19 cellular contexts compared by ENCODE assay signal in the genomic region with DNA sequence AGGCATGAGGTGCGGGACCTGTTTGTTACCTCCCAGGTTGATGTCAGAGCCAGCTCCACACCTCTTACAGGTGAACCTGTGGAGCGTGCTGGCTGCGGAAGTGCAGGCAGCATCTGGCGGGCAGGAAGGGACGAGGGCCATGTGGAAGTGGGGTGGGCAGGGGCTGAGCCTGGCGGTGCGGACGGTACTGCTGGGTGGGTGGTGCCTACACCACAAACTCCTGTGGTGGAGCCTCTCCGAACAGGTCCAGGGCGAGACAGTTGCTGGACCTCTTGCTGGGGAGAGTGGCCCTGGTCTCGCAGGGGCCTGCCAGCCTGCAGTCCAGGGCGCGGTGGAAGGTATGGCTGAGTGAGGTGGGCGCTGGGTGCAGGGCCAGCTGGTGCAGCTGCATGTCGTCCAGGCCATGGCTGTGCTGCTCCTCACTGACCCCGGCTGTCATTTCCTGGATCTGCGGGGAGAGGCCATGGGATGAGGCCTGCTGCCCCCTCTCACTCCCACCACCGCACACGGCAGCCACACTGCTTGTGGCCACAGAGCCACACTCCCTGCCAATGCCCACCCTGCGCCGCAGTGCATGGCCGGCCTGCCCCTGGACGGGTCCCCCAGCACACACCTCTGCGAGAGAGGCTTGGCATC. TPM values are rescaled to one million over a fixed set of nuclear protein-coding genes. Genes with fewer than 3 reads are reported as not detected.
A peak's percentile ranks its signal among the peaks of the same experiment; 100 is the strongest.
DNase-seq lines count a peak whose midpoint lies in the region; ATAC-seq and TF ChIP-seq lines count a peak whose summit lies in the region.
"Had no signal": no experiment of that assay in that cellular context is flagged by ENCODE, and none has a peak within 500 bp of the region (broad histone marks: within the 10 kb centered on the region; RNA-seq: fewer than 3 reads in every experiment).

No MANE protein-coding gene starts in this region.

- H3K27ac Mint-ChIP-seq in neural crest cell (ENCODE audit: unreplicated experiment) = peak overlapping the region; percentile 62
- no peak overlapping the region for H3K27ac Mint-ChIP-seq in stimulated activated memory B cell treated with anti-CD40 and anti-IgM and Interleukin-4, amounts not matched to agents 10 μg/mL and 1 μg/mL and 100 μg/mL, for 72 hours
- H3K27ac Mint-ChIP-seq in activated CD4-positive, alpha-beta memory T cell treated with anti-CD3 and anti-CD28 coated beads for 36 hours = no peak overlapping the region
- H3K27ac Mint-ChIP-seq: CD14-positive monocyte; CD4-positive, alpha-beta memory T cell; GM23338 had no signal

- no peaks in the 10 kb centered on the region for H3K9me3 Mint-ChIP-seq in neural crest cell
- H3K9me3 Mint-ChIP-seq in stimulated activated memory B cell treated with anti-CD40 and anti-IgM and Interleukin-4, amounts not matched to agents 10 μg/mL and 1 μg/mL and 100 μg/mL, for 72 hours = no peaks in the 10 kb centered on the region
- H3K9me3 Mint-ChIP-seq in activated CD4-positive, alpha-beta memory T cell treated with anti-CD3 and anti-CD28 coated beads for 36 hours = no peaks in the 10 kb centered on the region
- H3K9me3 Mint-ChIP-seq: CD4-positive, alpha-beta memory T cell; GM23338; H9 had no signal

- intact Hi-C loops in Right ventricle myocardium inferior (cut with DNase I) (loop anchor here (5.0 kb wide), 1 partner anchor 150 kb away; no protein-coding TSS in a partner anchor), left ventricle myocardium inferior (cut with micrococcal nuclease) (no loop called here)
- intact Hi-C loops in activated CD4-positive, alpha-beta memory T cell treated with anti-CD3 and anti-CD28 coated beads for 36 hours (cut with micrococcal nuclease) = no loop called here

- no peak overlapping the region for H3K9ac ChIP-seq in Karpas-422 (ENCODE audit: low read length)
- H3K9ac ChIP-seq: BLaER1 had no signal

- TF ChIP-seq CTCF in left ventricle myocardium inferior (IDR thresholded peaks at IDR 0.05; ENCODE audit: borderline replicate concordance) = no peak
- no peak for TF ChIP-seq CTCF in neural crest cell (conservative IDR thresholded peaks at IDR 0.05)

- H3K9me3 ChIP-seq in left ventricle myocardium inferior (replicated peaks) = no peaks in the 10 kb centered on the region
- no peaks in the 10 kb centered on the region for H3K9me3 ChIP-seq in Karpas-422 (ENCODE audit: low read length)
- H3K9me3 ChIP-seq: A549, BLaER1 had no signal

- H3K4me3 ChIP-seq in left ventricle myocardium inferior (no peak overlapping the region), Karpas-422 (ENCODE audit: low read length) (no peak overlapping the region)
- H3K4me3 ChIP-seq: A549, BLaER1, GM23338 had no signal

- H3K4me1 ChIP-seq in left ventricle myocardium inferior = peaks cover 47% of the 10 kb centered on the region
- H3K4me1 ChIP-seq in Karpas-422 (ENCODE audit: low read length) = no peaks in the 10 kb centered on the region
- H3K4me1 ChIP-seq: A549 had no signal

- no peak overlapping the region for H2AFZ ChIP-seq in Karpas-422 (ENCODE audit: low read length)
- H2AFZ ChIP-seq: GM23338 had no signal

- peak; percentile 64 for DNase-seq in Right ventricle myocardium inferior (ENCODE audit: missing footprints)
- DNase-seq in left ventricle myocardium inferior = no peak
- DNase-seq in Karpas-422 = peak; percentile 11
- DNase-seq in neural crest cell (ENCODE audit: low read depth, low spot score) = no peak
- DNase-seq in NCI-H524 treated with DMSO at 0.1 percent for 48 hours (lab: John Stamatoyannopoulos, UW) = no peak
- no peak for DNase-seq in activated CD4-positive, alpha-beta memory T cell treated with anti-CD3 and anti-CD28 coated beads for 36 hours
- DNase-seq: CD4-positive, alpha-beta memory T cell; DMS79 treated with DMSO at 0.1 percent for 48 hours; GF-D8; H9 had no signal

- no peak for ATAC-seq in Right ventricle myocardium inferior
- peak; percentile 17 for ATAC-seq in stimulated activated memory B cell treated with anti-CD40 and anti-IgM and Interleukin-4, amounts not matched to agents 10 μg/mL and 1 μg/mL and 100 μg/mL, for 72 hours
- ATAC-seq in HG03095 (IDR thresholded peaks at IDR 0.05; ENCODE audit: unreplicated experiment) = no peak
- ATAC-seq: A549, GM23338 had no signal

- no peaks in the 10 kb centered on the region for H3K36me3 Mint-ChIP-seq in neural crest cell (ENCODE audit: low read depth)
- H3K36me3 Mint-ChIP-seq in stimulated activated memory B cell treated with anti-CD40 and anti-IgM and Interleukin-4, amounts not matched to agents 10 μg/mL and 1 μg/mL and 100 μg/mL, for 72 hours = no peaks in the 10 kb centered on the region
- no peaks in the 10 kb centered on the region for H3K36me3 Mint-ChIP-seq in activated CD4-positive, alpha-beta memory T cell treated with anti-CD3 and anti-CD28 coated beads for 36 hours
- H3K36me3 Mint-ChIP-seq: CD14-positive monocyte; CD4-positive, alpha-beta memory T cell had no signal

- POLR2A ChIA-PET in activated CD4-positive, alpha-beta memory T cell treated with anti-CD3 and anti-CD28 coated beads for 36 hours (lab: Charles Lee) = no interaction called here

- H3K4me2 ChIP-seq in Karpas-422 (ENCODE audit: low read depth, low read length, poor library complexity, severe bottlenecking) = no peak overlapping the region
- H3K4me2 ChIP-seq: A549, BLaER1, GM23338 had no signal

- CTCF ChIA-PET in activated CD4-positive, alpha-beta memory T cell treated with anti-CD3 and anti-CD28 coated beads for 36 hours (lab: Charles Lee) = no interaction called here

- H3K36me3 ChIP-seq in left ventricle myocardium inferior (no peaks in the 10 kb centered on the region), Karpas-422 (ENCODE audit: insufficient read depth, low read length) (no peaks in the 10 kb centered on the region)
- H3K36me3 ChIP-seq: BLaER1 had no signal

- H3K27me3 ChIP-seq in left ventricle myocardium inferior (ENCODE audit: low read depth) = no peaks in the 10 kb centered on the region
- H3K27me3 ChIP-seq in Karpas-422 (ENCODE audit: low read length) = no peaks in the 10 kb centered on the region
- H3K27me3 ChIP-seq: BLaER1 had no signal

- 0 out of 2 replicates have a peak, but pooled peaks cover 2% of the 10 kb centered on the region for H4K20me1 ChIP-seq in Karpas-422 (ENCODE audit: insufficient read depth, low read depth, low read length)
- H4K20me1 ChIP-seq: BLaER1 had no signal

- no peak overlapping the region for H3K4me3 Mint-ChIP-seq in neural crest cell
- no peak overlapping the region for H3K4me3 Mint-ChIP-seq in stimulated activated memory B cell treated with anti-CD40 and anti-IgM and Interleukin-4, amounts not matched to agents 10 μg/mL and 1 μg/mL and 100 μg/mL, for 72 hours
- no peak overlapping the region for H3K4me3 Mint-ChIP-seq in activated CD4-positive, alpha-beta memory T cell treated with anti-CD3 and anti-CD28 coated beads for 36 hours
- H3K4me3 Mint-ChIP-seq: CD14-positive monocyte; CD4-positive, alpha-beta memory T cell; GM23338; H9 had no signal

- H3K79me2 ChIP-seq in Karpas-422 (ENCODE audit: low read length) = no peaks in the 10 kb centered on the region

- no peaks in the 10 kb centered on the region for H3K27me3 Mint-ChIP-seq in neural crest cell (ENCODE audit: low read depth)
- H3K27me3 Mint-ChIP-seq in stimulated activated memory B cell treated with anti-CD40 and anti-IgM and Interleukin-4, amounts not matched to agents 10 μg/mL and 1 μg/mL and 100 μg/mL, for 72 hours = no peaks in the 10 kb centered on the region
- no peaks in the 10 kb centered on the region for H3K27me3 Mint-ChIP-seq in activated CD4-positive, alpha-beta memory T cell treated with anti-CD3 and anti-CD28 coated beads for 36 hours
- H3K27me3 Mint-ChIP-seq: CD4-positive, alpha-beta memory T cell had no signal

- H3K4me1 Mint-ChIP-seq in neural crest cell = no peaks in the 10 kb centered on the region
- H3K4me1 Mint-ChIP-seq in stimulated activated memory B cell treated with anti-CD40 and anti-IgM and Interleukin-4, amounts not matched to agents 10 μg/mL and 1 μg/mL and 100 μg/mL, for 72 hours = no peaks in the 10 kb centered on the region
- no peaks in the 10 kb centered on the region for H3K4me1 Mint-ChIP-seq in activated CD4-positive, alpha-beta memory T cell treated with anti-CD3 and anti-CD28 coated beads for 36 hours (ENCODE audit: low read depth)
- H3K4me1 Mint-ChIP-seq: CD14-positive monocyte; CD4-positive, alpha-beta memory T cell; GM23338 had no signal

- H3K27ac ChIP-seq in left ventricle myocardium inferior (replicated peaks) (no peak overlapping the region), Karpas-422 (ENCODE audit: low read length) (no peak overlapping the region)
- H3K27ac ChIP-seq: 22Rv1, A549, BLaER1, HL-60 had no signal

- H3K9me2 ChIP-seq in Karpas-422 (replicated peaks; ENCODE audit: insufficient read depth, low read length) = no peaks in the 10 kb centered on the region

RNA-seq across cellular contexts. Expression of a gene that starts 22.0 kb away (rescaled TPM):
- total RNA-seq in Right ventricle myocardium inferior (0.41 TPM), left ventricle myocardium inferior (0.16 TPM), neural crest cell (not detected in 2 replicates)
- not detected in 2 replicates for total RNA-seq in Karpas-422 (2014; rRNA removed; shearing (Covaris generic); ENCODE audit: low replicate concordance)
- total RNA-seq in activated CD4-positive, alpha-beta memory T cell treated with anti-CD3 and anti-CD28 coated beads for 36 hours = not detected
- total RNA-seq: CD4-positive, alpha-beta memory T cell; H9; HT1080 had no signal

RNA-seq across cellular contexts. Expression of a gene that starts 59.5 kb away (rescaled TPM):
- total RNA-seq in Right ventricle myocardium inferior = not detected
- 0.22 TPM for total RNA-seq in left ventricle myocardium inferior
- total RNA-seq in Karpas-422 (2014; rRNA removed; shearing (Covaris generic); ENCODE audit: low replicate concordance) = not detected in 2 replicates
- 0.72 and 1.0 TPM in 2 replicates for total RNA-seq in neural crest cell
- total RNA-seq in activated CD4-positive, alpha-beta memory T cell treated with anti-CD3 and anti-CD28 coated beads for 36 hours = not detected
- total RNA-seq: CD4-positive, alpha-beta memory T cell; HT1080 had no signal

Comparison
In these comparisons a context has a peak if more than half of its experiments do, and no peak if none do; other contexts are left out.
1. DNase-seq: peak in Right ventricle myocardium inferior (single experiment) and Karpas-422 (single experiment); none in left ventricle myocardium inferior (single experiment), neural crest cell (single experiment), NCI-H524 treated with DMSO at 0.1 percent for 48 hours (single experiment) and activated CD4-positive, alpha-beta memory T cell treated with anti-CD3 and anti-CD28 coated beads for 36 hours (single experiment).